28 cellular contexts compared by ENCODE assay signal in genomic region chr1:162823771-162824525, GRCh38. TPM values are rescaled to one million over a fixed set of nuclear protein-coding genes. Genes with fewer than 3 reads are reported as not detected.
DNase-seq lines count a peak whose midpoint lies in the region; ATAC-seq and TF ChIP-seq lines count a peak whose summit lies in the region.
"Had no signal": no experiment of that assay in that cellular context is flagged by ENCODE, and none has a peak within 500 bp of the region (broad histone marks: within the 10 kb centered on the region; RNA-seq: fewer than 3 reads in every experiment).

No MANE protein-coding gene starts in this region.

- ATAC-seq in stimulated activated naive CD8-positive, alpha-beta T cell treated with anti-CD3 and anti-CD28 coated beads, Interleukin-15, amount 100 ng/mL, for 72 hours, result peak; percentile 21
- ATAC-seq in stimulated activated naive CD8-positive, alpha-beta T cell treated with anti-CD3 and anti-CD28 coated beads, Interleukin-15, Interleukin-2, amounts not matched to agents 100 U/mL and 50 U/mL, for 24 hours, result no peak
- no peak for ATAC-seq in GM21526 (IDR thresholded peaks at IDR 0.05; ENCODE audit: low FRiP score, unreplicated experiment)
- no peak for ATAC-seq in gastrocnemius medialis
- ATAC-seq: GM12878, HepG2, left lung had no signal

- H3K4me1 Mint-ChIP-seq in stimulated activated naive CD8-positive, alpha-beta T cell treated with anti-CD3 and anti-CD28 coated beads, Interleukin-15, amount 100 ng/mL, for 72 hours, result peaks cover 19% of the 10 kb centered on the region

- H3K27me3 ChIP-seq in PC-9 (ENCODE audit: insufficient read depth, low read depth), result no peaks in the 10 kb centered on the region
- H3K27me3 ChIP-seq in gastrocnemius medialis, result peaks cover 5 to 18% (median 16%) of the 10 kb centered on the region in 3 donors
- H3K27me3 ChIP-seq: ascending aorta had no signal

- H4K20me1 ChIP-seq in PC-9 (ENCODE audit: insufficient read depth), result no peaks in the 10 kb centered on the region

- no peaks in the 10 kb centered on the region for H3K79me2 ChIP-seq in PC-9 (ENCODE audit: low read depth)

- H3K9me3 Mint-ChIP-seq in stimulated activated naive CD8-positive, alpha-beta T cell treated with anti-CD3 and anti-CD28 coated beads, Interleukin-15, amount 100 ng/mL, for 72 hours, result no peaks in the 10 kb centered on the region
- H3K9me3 Mint-ChIP-seq: activated naive CD4-positive, alpha-beta T cell treated with anti-CD3 and anti-CD28 coated beads, Interleukin-2, amount 50 U/mL, for 72 hours; immature natural killer cell; neural progenitor cell had no signal

- in situ Hi-C loops in gastrocnemius medialis (cut with MboI; ENCODE audit: low sequenced_read_pairs in 4 of 4), result no loop called here

- H2AFZ ChIP-seq in PC-9, result no peak overlapping the region
- H2AFZ ChIP-seq: neural progenitor cell had no signal

- BruUV-seq in PC-9 (replicated peaks; lab: Mats Ljungman, UMichigan), result no TSS peak

- H3K9me3 ChIP-seq in PC-9 (ENCODE audit: insufficient read depth, low read depth) (no peaks in the 10 kb centered on the region), gastrocnemius medialis (no peaks in the 10 kb centered on the region)
- H3K9me3 ChIP-seq: ascending aorta, left lung had no signal

- no peak overlapping the region for H3K4me3 ChIP-seq in PC-9
- no peak overlapping the region for H3K4me3 ChIP-seq in epithelial cell of esophagus (ENCODE audit: low read length)
- no peak overlapping the region for H3K4me3 ChIP-seq in gastrocnemius medialis
- H3K4me3 ChIP-seq: ascending aorta, GM12878, left lung, neural progenitor cell had no signal

- H3K4me1 ChIP-seq in PC-9 (replicated peaks; ENCODE audit: insufficient read depth) (peaks cover 16% of the 10 kb centered on the region), gastrocnemius medialis (no peaks in the 10 kb centered on the region)
- H3K4me1 ChIP-seq: ascending aorta had no signal

- H3K27ac ChIP-seq in PC-9 (no peak overlapping the region), gastrocnemius medialis (no peak overlapping the region)
- H3K27ac ChIP-seq: ascending aorta, epithelial cell of prostate, left lung, neural progenitor cell had no signal

- no peak overlapping the region for H3K27ac Mint-ChIP-seq in stimulated activated naive CD8-positive, alpha-beta T cell treated with anti-CD3 and anti-CD28 coated beads, Interleukin-15, amount 100 ng/mL, for 72 hours
- H3K27ac Mint-ChIP-seq: activated naive CD4-positive, alpha-beta T cell treated with anti-CD3 and anti-CD28 coated beads, Interleukin-2, amount 50 U/mL, for 72 hours; neural progenitor cell; progenitor cell of endocrine pancreas had no signal

- no peak for TF ChIP-seq POLR2A in gastrocnemius medialis (IDR thresholded peaks at IDR 0.05)

- intact Hi-C loops in PC-9 (cut with micrococcal nuclease; ENCODE audit: unreplicated experiment), result no loop called here
- intact Hi-C loops in gastrocnemius medialis (cut with DNase I; ENCODE audit: low total_unique reads), result no loop called here

- H3F3A ChIP-seq in PC-9 (ENCODE audit: insufficient read depth, low read depth), result no peaks in the 10 kb centered on the region

- no peaks in the 10 kb centered on the region for H3K9me2 ChIP-seq in PC-9 (ENCODE audit: insufficient read depth)

- H3K27me3 Mint-ChIP-seq in stimulated activated naive CD8-positive, alpha-beta T cell treated with anti-CD3 and anti-CD28 coated beads, Interleukin-15, amount 100 ng/mL, for 72 hours, result peaks cover 67% of the 10 kb centered on the region

- no peak for DNase-seq in stimulated activated naive CD8-positive, alpha-beta T cell treated with anti-CD3 and anti-CD28 coated beads, Interleukin-15, amount 100 ng/mL, for 72 hours
- no peak for DNase-seq in stimulated activated naive CD8-positive, alpha-beta T cell treated with anti-CD3 and anti-CD28 coated beads, Interleukin-15, Interleukin-2, amounts not matched to agents 100 U/mL and 50 U/mL, for 24 hours
- no peak for DNase-seq in PC-9
- DNase-seq in epithelial cell of esophagus (ENCODE audit: low read depth), result peak; percentile 16
- no peak for DNase-seq in NCI-H1417 treated with DMSO at 0.1 percent for 48 hours (lab: John Stamatoyannopoulos, UW)
- no peak for DNase-seq in gastrocnemius medialis
- DNase-seq: activated CD4-positive, CD25-positive, alpha-beta regulatory T cell treated with anti-CD3 and anti-CD28 coated beads, Interleukin-2, amount 50 U/mL, for 72 hours; activated T-cell treated with anti-CD3 and anti-CD28 coated beads, Interleukin-2, amount 50 U/mL, for 48 hours; central memory CD4-positive, alpha-beta T cell; DMS 273 treated with DMSO at 0.1 percent for 48 hours; left lung; NCI-H1105 treated with DMSO at 0.1 percent for 48 hours; NCI-H2081 treated with DMSO at 0.1 percent for 48 hours; NCI-H446 treated with DMSO at 0.1 percent for 48 hours; RPMI8226; substantia nigra had no signal

- CTCF ChIA-PET in PC-9 (lab: Charles Lee), result no interaction called here

- POLR2A ChIA-PET in PC-9 (lab: Charles Lee; ENCODE audit: unreplicated experiment), result interaction anchor here (0.7 kb wide), 1 partner anchor 652 kb away, joined by 3 read pairs; no protein-coding TSS in a partner anchor

- H3K4me3 Mint-ChIP-seq in stimulated activated naive CD8-positive, alpha-beta T cell treated with anti-CD3 and anti-CD28 coated beads, Interleukin-15, amount 100 ng/mL, for 72 hours, result no peak overlapping the region

- no peak for TF ChIP-seq CTCF in PC-9 (conservative IDR thresholded peaks at IDR 0.05)
- TF ChIP-seq CTCF in epithelial cell of esophagus (IDR thresholded peaks at IDR 0.05; ENCODE audit: insufficient read depth, low read depth, low read length, missing control alignments), result no peak
- no peak for TF ChIP-seq CTCF in gastrocnemius medialis (IDR thresholded peaks at IDR 0.05 in 4 of 5, conservative IDR thresholded peaks at IDR 0.05 in 1 of 5)

- H3K36me3 ChIP-seq in PC-9 (ENCODE audit: low read depth) (no peaks in the 10 kb centered on the region), gastrocnemius medialis (no peaks in the 10 kb centered on the region)
- H3K36me3 ChIP-seq: ascending aorta, left lung, neural progenitor cell had no signal

- 0 out of 2 replicates have a peak overlapping the region, but pooled peaks have one; percentile 4 for H3K4me2 ChIP-seq in PC-9
- H3K4me2 ChIP-seq: neural progenitor cell had no signal

RNA-seq across cellular contexts. Expression of gene HSD17B7, which starts 33.4 kb away (rescaled TPM):
- total RNA-seq in PC-9 (2021) (25.7 and 32.0 TPM in 2 replicates), gastrocnemius medialis (1 to 10 TPM in 3 of 4 donors, under 1 TPM in 1; 0.87 to 3.3 (median 2.4) TPM)

RNA-seq across cellular contexts. Expression of gene CCDC190, which starts 37.0 kb away (rescaled TPM):
- not detected in 2 replicates for total RNA-seq in PC-9 (2021)
- not detected for total RNA-seq in gastrocnemius medialis
- total RNA-seq: activated CD8-positive, alpha-beta memory T cell treated with anti-CD3 and anti-CD28 coated beads for 36 hours; activated naive CD4-positive, alpha-beta T cell treated with anti-CD3 and anti-CD28 coated beads, Interleukin-2, amount 50 U/mL, for 72 hours; dermis microvascular lymphatic vessel endothelial cell; GM12878; HepG2; mononuclear cell had no signal
